ENCODE assay signal across 15 cellular contexts in genomic region chr7:95527776-95528250, GRCh38. TPM values are rescaled to one million over a fixed set of nuclear protein-coding genes. Genes with fewer than 3 reads are reported as not detected.
DNase-seq lines count a peak whose midpoint lies in the region; ATAC-seq and TF ChIP-seq lines count a peak whose summit lies in the region.
"Had no signal": no experiment of that assay in that cellular context is flagged by ENCODE, and none has a peak within 500 bp of the region (broad histone marks: within the 10 kb centered on the region; RNA-seq: fewer than 3 reads in every experiment).

No MANE protein-coding gene starts in this region.

- BruUV-seq in Calu3 (replicated peaks; lab: Mats Ljungman, UMichigan): no TSS peak

- peak; percentile 41 for DNase-seq in Right ventricle myocardium superior
- no peak for DNase-seq in cardiac septum (ENCODE audit: low spot score)
- no peak for DNase-seq in WTC11 (ENCODE audit: low spot score)
- no peak for DNase-seq in left lobe of liver (ENCODE audit: low spot score)
- DNase-seq in upper lobe of right lung: no peak
- DNase-seq in Calu3: no peak
- DNase-seq in NAMALWA (ENCODE audit: low spot score): no peak
- DNase-seq in activated CD4-positive, alpha-beta T cell treated with anti-CD3 and anti-CD28 coated beads, Interleukin-2, amount 10 ng/mL, durations not matched to agents 24 days and 14 days: no peak
- DNase-seq: effector memory CD4-positive, alpha-beta T cell; GOT3; stomach had no signal

- no peak overlapping the region for H3K27ac Mint-ChIP-seq in WTC11
- H3K27ac Mint-ChIP-seq in Calu3 (ENCODE audit: unreplicated experiment): no peak overlapping the region
- H3K27ac Mint-ChIP-seq in activated CD4-positive, alpha-beta T cell treated with anti-CD3 and anti-CD28 coated beads, Interleukin-2, amount 10 ng/mL, durations not matched to agents 24 days and 14 days: no peak overlapping the region
- H3K27ac Mint-ChIP-seq: T-cell had no signal

- no peaks in the 10 kb centered on the region for H3K9me3 ChIP-seq in upper lobe of right lung
- H3K9me3 ChIP-seq: stomach, vagina had no signal

- H3K27me3 ChIP-seq in upper lobe of right lung: no peaks in the 10 kb centered on the region
- H3K27me3 ChIP-seq: vagina had no signal

- no peak for TF ChIP-seq CTCF in WTC11 (IDR thresholded peaks at IDR 0.05)
- no peak for TF ChIP-seq CTCF in upper lobe of right lung (IDR thresholded peaks at IDR 0.05)
- TF ChIP-seq CTCF in Calu3 (IDR thresholded peaks at IDR 0.05; ENCODE audit: unreplicated experiment): no peak

- H3K9me3 Mint-ChIP-seq in WTC11: no peaks in the 10 kb centered on the region
- H3K9me3 Mint-ChIP-seq in Calu3 (ENCODE audit: low read depth, unreplicated experiment): no peaks in the 10 kb centered on the region
- H3K9me3 Mint-ChIP-seq in activated CD4-positive, alpha-beta T cell treated with anti-CD3 and anti-CD28 coated beads, Interleukin-2, amount 10 ng/mL, durations not matched to agents 24 days and 14 days: no peaks in the 10 kb centered on the region
- H3K9me3 Mint-ChIP-seq: T-cell had no signal

- intact Hi-C loops in Right ventricle myocardium superior (cut with DNase I): loop anchor here (5.0 kb wide), 1 partner anchor 159 kb away; no protein-coding TSS in a partner anchor
- intact Hi-C loops in cardiac septum (cut with DNase I): loop anchor here (1.0 kb wide), 2 partner anchors 16 to 158 kb away; no protein-coding TSS in a partner anchor
- intact Hi-C loops in upper lobe of right lung (cut with DNase I): loop anchor here (5.0 kb wide), 1 partner anchor 159 kb away; no protein-coding TSS in a partner anchor
- intact Hi-C loops in Calu3 (cut with micrococcal nuclease; ENCODE audit: unreplicated experiment): loop anchor here (1.0 to 10.0 kb wide), 2 partner anchors 158 to 347 kb away; no protein-coding TSS in a partner anchor
- intact Hi-C loops in activated CD4-positive, alpha-beta T cell treated with anti-CD3 and anti-CD28 coated beads, Interleukin-2, amount 10 ng/mL, durations not matched to agents 24 days and 14 days (cut with micrococcal nuclease): loop anchor here (1.0 kb wide), 1 partner anchor 162 kb away; no protein-coding TSS in a partner anchor

- H3K36me3 Mint-ChIP-seq in WTC11 (no peaks in the 10 kb centered on the region), Calu3 (ENCODE audit: insufficient read depth, unreplicated experiment) (no peaks in the 10 kb centered on the region)
- no peaks in the 10 kb centered on the region for H3K36me3 Mint-ChIP-seq in activated CD4-positive, alpha-beta T cell treated with anti-CD3 and anti-CD28 coated beads, Interleukin-2, amount 10 ng/mL, durations not matched to agents 24 days and 14 days (ENCODE audit: low read depth)
- H3K36me3 Mint-ChIP-seq: T-cell had no signal

- peak; percentile 32 for ATAC-seq in Right ventricle myocardium superior (ENCODE audit: poor library complexity)
- peak; percentile 36 for ATAC-seq in WTC11
- peak; percentile 28 for ATAC-seq in left lobe of liver
- ATAC-seq in upper lobe of right lung: peak; percentile 33
- ATAC-seq: T-cell had no signal

- no peaks in the 10 kb centered on the region for H3K4me1 ChIP-seq in upper lobe of right lung
- H3K4me1 ChIP-seq: vagina had no signal

- POLR2A ChIA-PET in WTC11 (lab: Charles Lee): interaction anchor here (0.9 kb wide), 1 partner anchor 158 kb away, joined by 3 read pairs; no protein-coding TSS in a partner anchor

- no peak overlapping the region for H3K27ac ChIP-seq in upper lobe of right lung
- H3K27ac ChIP-seq: stomach, vagina, WERI-Rb-1 had no signal

- H3K27me3 Mint-ChIP-seq in WTC11 (ENCODE audit: low read depth) (no peaks in the 10 kb centered on the region; the same call in 1 of the 2 replicates), Calu3 (ENCODE audit: unreplicated experiment) (no peaks in the 10 kb centered on the region)
- peaks cover 10% of the 10 kb centered on the region for H3K27me3 Mint-ChIP-seq in activated CD4-positive, alpha-beta T cell treated with anti-CD3 and anti-CD28 coated beads, Interleukin-2, amount 10 ng/mL, durations not matched to agents 24 days and 14 days
- H3K27me3 Mint-ChIP-seq: progenitor cell of endocrine pancreas had no signal

- H3K4me3 ChIP-seq in upper lobe of right lung: no peak overlapping the region
- H3K4me3 ChIP-seq: stomach, vagina had no signal

- CTCF ChIA-PET in WTC11 (lab: Charles Lee) (interaction anchor here (0.6 to 12.7 kb wide), 9 partner anchors 11 to 343 kb away, joined by 3 to 232 read pairs (median 6); no protein-coding TSS in a partner anchor), Calu3 (lab: Charles Lee) (interaction anchor here (1.2 to 2.7 kb wide), 5 partner anchors 16 to 163 kb away, joined by 3 to 9 read pairs (median 7); no protein-coding TSS in a partner anchor)

- peaks cover 3% of the 10 kb centered on the region; the same call in 1 of the 2 replicates for H3K4me1 Mint-ChIP-seq in WTC11
- H3K4me1 Mint-ChIP-seq in Calu3 (ENCODE audit: low read depth, unreplicated experiment): peaks cover 23% of the 10 kb centered on the region
- H3K4me1 Mint-ChIP-seq in activated CD4-positive, alpha-beta T cell treated with anti-CD3 and anti-CD28 coated beads, Interleukin-2, amount 10 ng/mL, durations not matched to agents 24 days and 14 days: no peaks in the 10 kb centered on the region
- H3K4me1 Mint-ChIP-seq: T-cell had no signal

- H3K36me3 ChIP-seq in upper lobe of right lung: no peaks in the 10 kb centered on the region
- H3K36me3 ChIP-seq: stomach, vagina, WERI-Rb-1 had no signal

- H3K4me3 Mint-ChIP-seq in WTC11 (no peak overlapping the region), Calu3 (ENCODE audit: low read depth, unreplicated experiment) (no peak overlapping the region)
- H3K4me3 Mint-ChIP-seq in activated CD4-positive, alpha-beta T cell treated with anti-CD3 and anti-CD28 coated beads, Interleukin-2, amount 10 ng/mL, durations not matched to agents 24 days and 14 days: no peak overlapping the region
- H3K4me3 Mint-ChIP-seq: T-cell had no signal

TF ChIP-seq in WTC11, 78 proteins besides CTCF, POLR2A, EP300 and RAD21 (continues in another document):
- TF ChIP-seq ATF2 (CRISPR knock-in tag; IDR thresholded peaks at IDR 0.05; ENCODE audit: borderline replicate concordance, low read depth) (no peak), ELF4 (CRISPR knock-in tag; IDR thresholded peaks at IDR 0.05; ENCODE audit: low read depth) (no peak), SMAD4 (CRISPR knock-in tag; IDR thresholded peaks at IDR 0.05) (no peak), GTF2I (CRISPR knock-in tag; conservative IDR thresholded peaks at IDR 0.05) (no peak), IRF1 (CRISPR knock-in tag; IDR thresholded peaks at IDR 0.05) (no peak), SMAD3 (CRISPR knock-in tag; IDR thresholded peaks at IDR 0.05; ENCODE audit: borderline replicate concordance) (no peak), PRDM15 (CRISPR knock-in tag; IDR thresholded peaks at IDR 0.05) (no peak), CREM (CRISPR knock-in tag; IDR thresholded peaks at IDR 0.05) (no peak)

RNA-seq across cellular contexts. Expression of gene ASB4, which starts 42.1 kb away (rescaled TPM):
- 7.8 TPM for total RNA-seq in Right ventricle myocardium superior
- 1.2 TPM for total RNA-seq in cardiac septum
- total RNA-seq in WTC11 (2021): 0.07 TPM in 2 of 3 replicates, not detected in the other
- 0.40 TPM for total RNA-seq in left lobe of liver
- 0.49 TPM for total RNA-seq in upper lobe of right lung
- 0.47 TPM in 1 of 2 replicates, not detected in the other for total RNA-seq in Calu3 (2022)
- total RNA-seq in activated CD4-positive, alpha-beta T cell treated with anti-CD3 and anti-CD28 coated beads, Interleukin-2, amount 10 ng/mL, durations not matched to agents 24 days and 14 days: not detected in 2 replicates
- total RNA-seq: progenitor cell of endocrine pancreas had no signal
